24 cellular contexts compared by ENCODE assay signal in genomic region chr5:98621821-98622220, GRCh38.
"Had no signal": no experiment of that assay in that cellular context is flagged by ENCODE, and none has a peak within 500 bp of the region (broad histone marks: within the 10 kb centered on the region; RNA-seq: fewer than 3 reads in every experiment).

No MANE protein-coding gene starts in this region.

- FAIRE-seq: endometrium, islet of Langerhans, keratinocyte had no signal

- H3K4me3 ChIP-seq: colonic mucosa, esophagus squamous epithelium, gastrocnemius medialis, heart right ventricle, left ventricle myocardium inferior, lower lobe of right lung, mucosa of descending colon had no signal

- H3K36me3 ChIP-seq: colonic mucosa, esophagus squamous epithelium, gastrocnemius medialis, heart right ventricle, left ventricle myocardium inferior, lower lobe of right lung had no signal

- H3K4me1 ChIP-seq: colonic mucosa, esophagus squamous epithelium, gastrocnemius medialis, heart right ventricle, left ventricle myocardium inferior, lower lobe of right lung had no signal

- H3K9me3 ChIP-seq: colonic mucosa, esophagus squamous epithelium, gastrocnemius medialis, heart right ventricle, left ventricle myocardium inferior, lower lobe of right lung, mucosa of descending colon had no signal

- DNase-seq: colonic mucosa; cortex of kidney; effector CD8-positive, alpha-beta T cell; effector memory CD8-positive, alpha-beta T cell; endodermal cell; erythroblast; esophagus squamous epithelium; foreskin fibroblast; foreskin melanocyte; gastrocnemius medialis; heart right ventricle; hippocampal formation; left colon; left ventricle myocardium inferior; lower lobe of right lung; mesenchymal stem cell; mucosa of descending colon; naive B cell had no signal

- ATAC-seq: effector memory CD8-positive, alpha-beta T cell; esophagus mucosa; gastrocnemius medialis; left colon; left lobe of liver; lower lobe of right lung; mucosa of descending colon had no signal

- H3K27me3 ChIP-seq: colonic mucosa, esophagus squamous epithelium, gastrocnemius medialis had no signal

- H3K27ac ChIP-seq: colonic mucosa, epithelial cell of prostate, esophagus squamous epithelium, gastrocnemius medialis, heart right ventricle, left ventricle myocardium inferior, lower lobe of right lung had no signal
